In the genomic region with DNA sequence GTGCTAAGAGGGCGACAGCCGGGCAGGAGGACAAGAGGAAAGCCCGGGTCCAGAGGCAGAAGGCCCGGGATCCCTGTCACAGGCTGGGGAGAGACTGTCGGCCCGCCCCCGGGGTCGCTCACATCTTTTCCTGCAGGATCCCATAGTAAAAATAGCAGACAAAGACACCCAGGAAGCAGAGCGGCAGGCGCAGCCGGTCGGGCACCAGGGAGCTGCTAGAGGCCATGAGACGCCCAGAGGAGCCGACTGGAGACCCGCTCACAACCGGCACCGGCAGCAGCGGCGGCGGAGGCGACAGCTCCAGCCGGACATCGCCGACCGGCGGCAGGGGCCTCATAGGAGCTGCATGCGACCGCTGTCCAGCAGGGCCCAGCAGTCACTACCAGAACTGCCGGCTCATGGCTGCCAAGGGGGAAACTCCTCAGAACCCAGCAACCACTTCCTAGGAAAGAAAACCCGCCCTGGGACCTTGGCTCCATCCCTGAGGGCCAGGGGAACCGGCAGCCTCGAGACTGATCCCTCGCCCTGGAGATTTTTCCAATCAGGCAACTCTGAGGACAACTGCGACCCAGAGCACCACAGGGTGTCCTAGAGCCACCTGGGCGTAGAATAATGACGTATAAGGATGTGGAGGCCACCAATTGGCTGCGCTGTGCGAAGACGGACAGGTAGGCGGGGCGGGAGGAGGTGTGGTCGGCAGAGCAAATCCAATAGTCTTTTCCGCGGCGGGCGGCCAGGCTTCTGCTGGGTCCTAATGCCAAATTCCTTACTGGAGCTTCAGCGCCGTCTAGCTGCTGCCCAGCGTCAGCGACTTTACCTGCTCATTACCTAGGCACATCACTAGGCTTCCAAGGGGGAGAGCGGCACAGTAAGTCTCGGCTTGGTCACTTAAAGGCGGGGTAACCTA, we compare ENCODE assay signal across 8 cellular contexts. TPM values are rescaled to one million over a fixed set of nuclear protein-coding genes. Genes with fewer than 3 reads are reported as not detected.
DNase-seq lines count a peak whose midpoint lies in the region; ATAC-seq and TF ChIP-seq lines count a peak whose summit lies in the region.

Gene SLC35B1 (minus strand): TSS at position 357 of the 907 bp plus-strand sequence. CDS start 131 bp downstream, at position 226.

- H3K27ac ChIP-seq in esophagus (ENCODE audit: low read depth in 2 of 2, low read length in 1 of 2) (peak within 1 kb of the TSS; percentile 84 to 97), muscle layer of duodenum (ENCODE audit: low read length) (peak within 1 kb of the TSS; percentile 93)

- DNase-seq in DMS53 treated with DMSO at 0.1 percent for 48 hours (lab: John Stamatoyannopoulos, UW; ENCODE audit: unreplicated experiment), result peak; percentile 99
- peak; percentile 99 for DNase-seq in KBM-7
- DNase-seq in activated T-cell treated with anti-CD3 and anti-CD28 coated beads, Interleukin-2, amount 50 U/mL, for 4 hours, result peak; percentile 98
- DNase-seq in stimulated activated CD8-positive, alpha-beta memory T cell treated with anti-CD3 and anti-CD28 coated beads, Interleukin-7, amount 100 ng/mL, for 48 hours (ENCODE audit: extremely low read depth in 1 of 2, low read depth in 1 of 2), result peak; percentile 96 to 99

- H3K4me1 ChIP-seq in esophagus (ENCODE audit: control insufficient read depth in 2 of 2, insufficient read depth in 2 of 2, low read length in 1 of 2), result peaks cover 2 to 4% of the 10 kb centered on the region in 2 donors
- peaks cover 9 to 24% of the 10 kb centered on the region in 2 donors for H3K4me1 ChIP-seq in muscle layer of duodenum (ENCODE audit: control insufficient read depth in 1 of 2, insufficient read depth in 2 of 2, low read length in 2 of 2)

- peaks cover 14 to 20% of the 10 kb centered on the region in 2 donors for H3K36me3 ChIP-seq in esophagus (ENCODE audit: control insufficient read depth in 2 of 2, insufficient read depth in 2 of 2, low read length in 1 of 2)
- H3K36me3 ChIP-seq in muscle layer of duodenum (ENCODE audit: control insufficient read depth in 1 of 2, insufficient read depth in 2 of 2, low read length in 2 of 2), result peaks cover 29 to 50% of the 10 kb centered on the region in 2 donors

- no peaks in the 10 kb centered on the region for H3K27me3 Mint-ChIP-seq in activated T-cell treated with anti-CD3 and anti-CD28 coated beads, Interleukin-2, amount 50 U/mL, for 4 hours (ENCODE audit: low read depth)

- peaks cover 40% of the 10 kb centered on the region for H3K36me3 Mint-ChIP-seq in activated T-cell treated with anti-CD3 and anti-CD28 coated beads, Interleukin-2, amount 50 U/mL, for 4 hours (ENCODE audit: insufficient read depth)

- in situ Hi-C loops in KBM-7 (cut with MboI; ENCODE audit: low pct_unique_long_range_greater_than_20kb, low sequenced_read_pairs), result no loop called here

- WGBS in esophagus, 2 donors, result 1% methylated on average over 53 of the region's 53 CpGs

- H3K9me3 Mint-ChIP-seq in activated T-cell treated with anti-CD3 and anti-CD28 coated beads, Interleukin-2, amount 50 U/mL, for 4 hours, result no peaks in the 10 kb centered on the region

- H3K9me3 ChIP-seq in esophagus (ENCODE audit: control insufficient read depth in 2 of 2, insufficient read depth in 1 of 2, low read depth in 1 of 2, low read length in 1 of 2) (no peaks in the 10 kb centered on the region), muscle layer of duodenum (ENCODE audit: control insufficient read depth in 1 of 2, low read length in 2 of 2) (no peaks in the 10 kb centered on the region)

- H3K4me1 Mint-ChIP-seq in activated T-cell treated with anti-CD3 and anti-CD28 coated beads, Interleukin-2, amount 50 U/mL, for 4 hours (ENCODE audit: low read depth), result peaks cover 38% of the 10 kb centered on the region

- H3K4me3 Mint-ChIP-seq in activated T-cell treated with anti-CD3 and anti-CD28 coated beads, Interleukin-2, amount 50 U/mL, for 4 hours, result peak within 1 kb of the TSS; percentile 95

- ATAC-seq in GM21619 (IDR thresholded peaks at IDR 0.05; ENCODE audit: unreplicated experiment), result peak; percentile 90
- ATAC-seq in activated T-cell treated with anti-CD3 and anti-CD28 coated beads, Interleukin-2, amount 50 U/mL, for 4 hours, result peak; percentile 98

- H3K4me3 ChIP-seq in esophagus (ENCODE audit: low read depth in 1 of 2, low read length in 2 of 2) (peak within 1 kb of the TSS; percentile 74 to 96), muscle layer of duodenum (ENCODE audit: low read depth in 1 of 2, low read length in 2 of 2) (peak within 1 kb of the TSS; percentile 96 to 97)

- no peaks in the 10 kb centered on the region for H3K27me3 ChIP-seq in esophagus (ENCODE audit: control insufficient read depth in 1 of 2, insufficient read depth in 2 of 2, low read length in 2 of 2)
- H3K27me3 ChIP-seq in muscle layer of duodenum (ENCODE audit: low read depth, low read length), result no peaks in the 10 kb centered on the region

TF ChIP-seq in PFSK-1, 5 proteins besides CTCF, POLR2A, EP300 and RAD21:
- peak; percentile 59 for TF ChIP-seq POLR2AphosphoS5 (IDR thresholded peaks at IDR 0.05; ENCODE audit: low read depth, low read length)
- TF ChIP-seq, protein P1, sequence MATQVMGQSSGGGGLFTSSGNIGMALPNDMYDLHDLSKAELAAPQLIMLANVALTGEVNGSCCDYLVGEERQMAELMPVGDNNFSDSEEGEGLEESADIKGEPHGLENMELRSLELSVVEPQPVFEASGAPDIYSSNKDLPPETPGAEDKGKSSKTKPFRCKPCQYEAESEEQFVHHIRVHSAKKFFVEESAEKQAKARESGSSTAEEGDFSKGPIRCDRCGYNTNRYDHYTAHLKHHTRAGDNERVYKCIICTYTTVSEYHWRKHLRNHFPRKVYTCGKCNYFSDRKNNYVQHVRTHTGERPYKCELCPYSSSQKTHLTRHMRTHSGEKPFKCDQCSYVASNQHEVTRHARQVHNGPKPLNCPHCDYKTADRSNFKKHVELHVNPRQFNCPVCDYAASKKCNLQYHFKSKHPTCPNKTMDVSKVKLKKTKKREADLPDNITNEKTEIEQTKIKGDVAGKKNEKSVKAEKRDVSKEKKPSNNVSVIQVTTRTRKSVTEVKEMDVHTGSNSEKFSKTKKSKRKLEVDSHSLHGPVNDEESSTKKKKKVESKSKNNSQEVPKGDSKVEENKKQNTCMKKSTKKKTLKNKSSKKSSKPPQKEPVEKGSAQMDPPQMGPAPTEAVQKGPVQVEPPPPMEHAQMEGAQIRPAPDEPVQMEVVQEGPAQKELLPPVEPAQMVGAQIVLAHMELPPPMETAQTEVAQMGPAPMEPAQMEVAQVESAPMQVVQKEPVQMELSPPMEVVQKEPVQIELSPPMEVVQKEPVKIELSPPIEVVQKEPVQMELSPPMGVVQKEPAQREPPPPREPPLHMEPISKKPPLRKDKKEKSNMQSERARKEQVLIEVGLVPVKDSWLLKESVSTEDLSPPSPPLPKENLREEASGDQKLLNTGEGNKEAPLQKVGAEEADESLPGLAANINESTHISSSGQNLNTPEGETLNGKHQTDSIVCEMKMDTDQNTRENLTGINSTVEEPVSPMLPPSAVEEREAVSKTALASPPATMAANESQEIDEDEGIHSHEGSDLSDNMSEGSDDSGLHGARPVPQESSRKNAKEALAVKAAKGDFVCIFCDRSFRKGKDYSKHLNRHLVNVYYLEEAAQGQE (IDR thresholded peaks at IDR 0.05; ENCODE audit: insufficient read depth in 1 of 2, low read depth in 2 of 2, low read length in 2 of 2), result peak; percentile 61; a peak in 2 of 4 replicates
- no peak for TF ChIP-seq SIN3A (IDR thresholded peaks at IDR 0.05; ENCODE audit: borderline replicate concordance, insufficient read depth, low read length)
- TF ChIP-seq FOXP2 (optimal IDR thresholded peaks at IDR 0.05; ENCODE audit: borderline replicate concordance, extremely low read depth, extremely low read length, insufficient read depth), result peak; percentile 61
- TF ChIP-seq TAF1 (IDR thresholded peaks at IDR 0.05; ENCODE audit: borderline replicate concordance, insufficient read depth, low read length), result 0 out of 2 replicates have a peak, but pooled peaks have one; percentile 27
TF ChIP-seq in PFSK-1: peak in this region for 4.

RNA-seq across cellular contexts. Expression of gene SLC35B1, which starts in this region (rescaled TPM):
- polyA plus RNA-seq in PFSK-1 (2012; ENCODE audit: insufficient read length, low read depth), result 108 TPM
- 10 to 100 TPM; 89.1 to 90.4 (median 90.3) TPM for total RNA-seq in activated T-cell treated with anti-CD3 and anti-CD28 coated beads, Interleukin-2, amount 50 U/mL, for 4 hours
- 10 to 100 TPM; 25.0 to 42.2 TPM for polyA plus RNA-seq in esophagus

Comparison
In these comparisons a context has a peak if more than half of its experiments do, and no peak if none do; other contexts are left out.
1. Peak in every context shown above with its lines: DNase-seq, ATAC-seq, H3K4me3 ChIP-seq and H3K27ac ChIP-seq.